ENCODE assay signal across 1 cellular context in the genomic region with DNA sequence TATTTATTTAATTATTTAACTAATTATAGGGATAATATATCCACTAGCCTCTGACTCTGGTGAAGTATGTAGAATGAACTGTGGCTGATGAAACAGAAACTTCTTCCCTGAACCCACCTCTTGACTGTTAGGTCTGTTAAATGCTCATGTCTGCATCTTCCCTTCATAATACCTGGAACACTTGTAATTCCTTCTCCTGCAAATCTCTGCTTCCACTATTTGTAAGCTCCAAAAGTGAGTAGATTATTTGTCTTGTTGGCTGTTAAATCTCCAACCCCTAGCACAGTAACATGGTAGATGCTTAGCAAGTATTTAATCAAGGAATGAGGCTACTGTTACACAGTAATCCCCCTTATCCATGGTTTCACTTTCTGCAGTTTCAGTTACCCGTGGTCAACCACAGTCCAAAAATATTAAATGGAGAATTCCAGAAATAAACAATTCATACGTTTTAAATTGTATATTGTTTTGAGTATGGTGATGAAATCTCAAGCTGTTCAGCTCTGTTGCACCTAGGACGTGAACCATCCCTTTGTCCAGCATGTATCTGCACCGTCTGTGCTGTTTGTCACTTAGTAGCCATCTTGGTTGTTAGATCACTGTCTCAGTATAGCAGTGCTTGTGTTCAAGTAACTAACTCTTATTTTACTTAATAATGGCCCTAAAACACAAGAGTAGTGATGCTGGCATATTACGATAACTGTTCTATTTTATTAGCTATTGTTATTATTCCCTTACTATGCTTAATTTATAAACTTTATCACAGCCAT.
TF ChIP-seq lines count a peak whose summit lies in the region.

No MANE protein-coding gene starts in this region.

TF ChIP-seq in HEK293, 187 proteins besides CTCF, POLR2A, EP300 and RAD21 (continued from another document):
- TF ChIP-seq, protein P1, sequence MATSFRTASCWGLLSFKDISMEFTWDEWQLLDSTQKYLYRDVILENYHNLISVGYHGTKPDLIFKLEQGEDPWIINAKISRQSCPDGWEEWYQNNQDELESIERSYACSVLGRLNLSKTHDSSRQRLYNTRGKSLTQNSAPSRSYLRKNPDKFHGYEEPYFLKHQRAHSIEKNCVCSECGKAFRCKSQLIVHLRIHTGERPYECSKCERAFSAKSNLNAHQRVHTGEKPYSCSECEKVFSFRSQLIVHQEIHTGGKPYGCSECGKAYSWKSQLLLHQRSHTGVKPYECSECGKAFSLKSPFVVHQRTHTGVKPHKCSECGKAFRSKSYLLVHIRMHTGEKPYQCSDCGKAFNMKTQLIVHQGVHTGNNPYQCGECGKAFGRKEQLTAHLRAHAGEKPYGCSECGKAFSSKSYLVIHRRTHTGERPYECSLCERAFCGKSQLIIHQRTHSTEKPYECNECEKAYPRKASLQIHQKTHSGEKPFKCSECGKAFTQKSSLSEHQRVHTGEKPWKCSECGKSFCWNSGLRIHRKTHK (tag by site-specific recombination; IDR thresholded peaks at IDR 0.05), result no peak
- TF ChIP-seq, protein P2, sequence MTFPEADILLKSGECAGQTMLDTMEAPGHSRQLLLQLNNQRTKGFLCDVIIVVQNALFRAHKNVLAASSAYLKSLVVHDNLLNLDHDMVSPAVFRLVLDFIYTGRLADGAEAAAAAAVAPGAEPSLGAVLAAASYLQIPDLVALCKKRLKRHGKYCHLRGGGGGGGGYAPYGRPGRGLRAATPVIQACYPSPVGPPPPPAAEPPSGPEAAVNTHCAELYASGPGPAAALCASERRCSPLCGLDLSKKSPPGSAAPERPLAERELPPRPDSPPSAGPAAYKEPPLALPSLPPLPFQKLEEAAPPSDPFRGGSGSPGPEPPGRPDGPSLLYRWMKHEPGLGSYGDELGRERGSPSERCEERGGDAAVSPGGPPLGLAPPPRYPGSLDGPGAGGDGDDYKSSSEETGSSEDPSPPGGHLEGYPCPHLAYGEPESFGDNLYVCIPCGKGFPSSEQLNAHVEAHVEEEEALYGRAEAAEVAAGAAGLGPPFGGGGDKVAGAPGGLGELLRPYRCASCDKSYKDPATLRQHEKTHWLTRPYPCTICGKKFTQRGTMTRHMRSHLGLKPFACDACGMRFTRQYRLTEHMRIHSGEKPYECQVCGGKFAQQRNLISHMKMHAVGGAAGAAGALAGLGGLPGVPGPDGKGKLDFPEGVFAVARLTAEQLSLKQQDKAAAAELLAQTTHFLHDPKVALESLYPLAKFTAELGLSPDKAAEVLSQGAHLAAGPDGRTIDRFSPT (tag by site-specific recombination; IDR thresholded peaks at IDR 0.05), result no peak
- no peak for TF ChIP-seq ZNF132 (tag by site-specific recombination; IDR thresholded peaks at IDR 0.05; ENCODE audit: borderline replicate concordance)
- no peak for TF ChIP-seq ZNF660 (tag by site-specific recombination; IDR thresholded peaks at IDR 0.05)
- no peak for TF ChIP-seq ZNF266 (tag by site-specific recombination; IDR thresholded peaks at IDR 0.05; ENCODE audit: low read depth)
- no peak for TF ChIP-seq ZNF366 (tag by site-specific recombination; conservative IDR thresholded peaks at IDR 0.05)
- TF ChIP-seq ZNF654 (tag by site-specific recombination; IDR thresholded peaks at IDR 0.05; ENCODE audit: low read depth), result no peak
- TF ChIP-seq ZNF501 (tag by site-specific recombination; IDR thresholded peaks at IDR 0.05), result no peak
